Comparison of ENCODE assay signal across 8 cellular contexts in the genomic region with DNA sequence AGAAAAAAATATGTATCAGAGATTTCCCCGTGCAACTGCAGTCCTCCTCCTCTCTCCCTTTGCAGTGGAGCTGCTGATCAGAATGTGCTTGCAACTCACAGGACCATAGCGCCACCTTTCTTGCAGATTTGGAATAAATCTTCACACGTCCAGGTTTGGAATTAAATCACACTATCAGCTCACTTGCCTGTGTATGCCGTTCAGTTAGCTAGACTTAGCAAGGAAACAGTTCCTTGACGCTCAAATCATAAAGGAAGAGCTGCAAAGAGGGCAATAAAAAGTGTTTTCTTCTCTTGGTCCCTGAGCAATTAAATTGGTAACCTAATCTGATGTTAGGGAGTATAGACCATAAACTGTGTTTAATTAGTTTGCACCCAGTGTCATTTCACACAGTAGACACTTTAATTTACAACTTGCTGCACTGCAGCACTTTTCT.
DNase-seq lines count a peak whose midpoint lies in the region; ATAC-seq and TF ChIP-seq lines count a peak whose summit lies in the region.

No MANE protein-coding gene starts in this region.

- H2AK5ac ChIP-seq in trophoblast cell (ENCODE audit: low read length), result no peak overlapping the region

- no CpG with 5 or more reads among the region's 5 CpGs for WGBS in trophoblast cell (ENCODE audit: extremely low coverage, insufficient coverage, insufficient read length)

- no peak overlapping the region for H2BK5ac ChIP-seq in trophoblast cell (ENCODE audit: low read depth, low read length, poor library complexity)

- no peak overlapping the region for H2BK120ac ChIP-seq in trophoblast cell (ENCODE audit: insufficient read depth, low read length, poor library complexity)

- H3K79me1 ChIP-seq in trophoblast cell (ENCODE audit: low read length), result no peaks in the 10 kb centered on the region

- peak overlapping the region; percentile 50 for H3K4me2 ChIP-seq in trophoblast cell (ENCODE audit: low read length)

- H3K27ac ChIP-seq in cardiac muscle cell, result no peak overlapping the region
- no peak overlapping the region for H3K27ac ChIP-seq in trophoblast cell (ENCODE audit: low read depth, low read length)

- no peak overlapping the region for H4K91ac ChIP-seq in trophoblast cell (ENCODE audit: low read depth, low read length)

- H3K14ac ChIP-seq in trophoblast cell (ENCODE audit: low read length), result no peak overlapping the region

- H3K9me3 ChIP-seq in cardiac muscle cell (ENCODE audit: low read depth), result no peaks in the 10 kb centered on the region
- no peaks in the 10 kb centered on the region for H3K9me3 ChIP-seq in trophoblast cell (ENCODE audit: insufficient read depth, low read depth, low read length)

- no peaks in the 10 kb centered on the region for H3K79me2 ChIP-seq in trophoblast cell (ENCODE audit: control insufficient read depth, insufficient read depth, low read length, poor library complexity)

- no peak overlapping the region for H3K27ac Mint-ChIP-seq in activated T-helper 17 cell treated with anti-CD3 and anti-CD28 coated beads, Interleukin-2, amount 50 U/mL, for 72 hours

- DNase-seq in 8988T, result peak; percentile 5
- peak; percentile 5 for DNase-seq in GM06990 (ENCODE audit: extremely low read depth, insufficient read length)
- peak; percentile 89 for DNase-seq in NCI-H2227 treated with DMSO at 0.1 percent for 48 hours (lab: John Stamatoyannopoulos, UW)
- peak; percentile 81 to 90 for DNase-seq in cardiac muscle cell (ENCODE audit: low read depth in 1 of 2, low spot score in 1 of 2)
- DNase-seq in trophoblast cell, result peak; percentile 33 to 87

- H3K4me1 ChIP-seq in cardiac muscle cell (ENCODE audit: low read depth) (peaks cover 9% of the 10 kb centered on the region), trophoblast cell (ENCODE audit: control insufficient read depth in 1 of 2, insufficient read depth in 2 of 2, low read length in 2 of 2) (no peaks in the 10 kb centered on the region)

- H3K36me3 ChIP-seq in GM06990 (ENCODE audit: control insufficient read depth, insufficient read depth, low read length) (no peaks in the 10 kb centered on the region), cardiac muscle cell (no peaks in the 10 kb centered on the region), trophoblast cell (ENCODE audit: control insufficient read depth in 1 of 2, insufficient read depth in 2 of 2, low read length in 2 of 2) (no peaks in the 10 kb centered on the region)

- H3K36me3 Mint-ChIP-seq in activated T-helper 17 cell treated with anti-CD3 and anti-CD28 coated beads, Interleukin-2, amount 50 U/mL, for 72 hours (ENCODE audit: low read depth), result no peaks in the 10 kb centered on the region

- H3K18ac ChIP-seq in trophoblast cell (ENCODE audit: low read length), result no peak overlapping the region

- no peaks in the 10 kb centered on the region for H3K27me3 ChIP-seq in GM06990 (replicated peaks; ENCODE audit: control insufficient read depth, insufficient read depth, low read length)
- H3K27me3 ChIP-seq in cardiac muscle cell, result no peaks in the 10 kb centered on the region
- H3K27me3 ChIP-seq in trophoblast cell (ENCODE audit: insufficient read depth, low read length), result no peaks in the 10 kb centered on the region

- H3K4me3 Mint-ChIP-seq in activated T-helper 17 cell treated with anti-CD3 and anti-CD28 coated beads, Interleukin-2, amount 50 U/mL, for 72 hours, result no peak overlapping the region

- H3K9ac ChIP-seq in trophoblast cell (ENCODE audit: low read length), result no peak overlapping the region

- no peak overlapping the region for H2AFZ ChIP-seq in trophoblast cell (ENCODE audit: insufficient read depth, low read length, poor library complexity)

- H3K4me1 Mint-ChIP-seq in activated T-helper 17 cell treated with anti-CD3 and anti-CD28 coated beads, Interleukin-2, amount 50 U/mL, for 72 hours, result no peaks in the 10 kb centered on the region

- ATAC-seq in HG03342 (IDR thresholded peaks at IDR 0.05; ENCODE audit: unreplicated experiment) (peak; percentile 75), HG03571 (IDR thresholded peaks at IDR 0.05; ENCODE audit: unreplicated experiment) (no peak)
- ATAC-seq in activated T-helper 17 cell treated with anti-CD3 and anti-CD28 coated beads, Interleukin-2, amount 50 U/mL, for 72 hours (replicated peaks), result peak; percentile 37

- H3K9me3 Mint-ChIP-seq in activated T-helper 17 cell treated with anti-CD3 and anti-CD28 coated beads, Interleukin-2, amount 50 U/mL, for 72 hours, result no peaks in the 10 kb centered on the region

- no peak overlapping the region for H3K23ac ChIP-seq in trophoblast cell (ENCODE audit: low read length)

- peak; percentile 61 for TF ChIP-seq CTCF in GM06990 (IDR thresholded peaks at IDR 0.05; ENCODE audit: insufficient read depth, low read length, poor library complexity, severe bottlenecking)
- TF ChIP-seq CTCF in cardiac muscle cell (IDR thresholded peaks at IDR 0.05; ENCODE audit: low read depth, low read length), result peak; percentile 74

- H3K4ac ChIP-seq in trophoblast cell (ENCODE audit: low read depth, low read length), result no peak overlapping the region

- H4K8ac ChIP-seq in trophoblast cell (ENCODE audit: low read depth, low read length), result no peak overlapping the region

- peaks cover 10% of the 10 kb centered on the region for H3K27me3 Mint-ChIP-seq in activated T-helper 17 cell treated with anti-CD3 and anti-CD28 coated beads, Interleukin-2, amount 50 U/mL, for 72 hours

- H4K12ac ChIP-seq in trophoblast cell (ENCODE audit: low read depth, low read length), result no peak overlapping the region

- no peak overlapping the region for H2BK12ac ChIP-seq in trophoblast cell (ENCODE audit: low read length)

- no peak overlapping the region for H3K4me3 ChIP-seq in GM06990 (replicated peaks; ENCODE audit: low read depth, low read length)
- H3K4me3 ChIP-seq in cardiac muscle cell, result no peak overlapping the region
- no peak overlapping the region for H3K4me3 ChIP-seq in trophoblast cell (ENCODE audit: low read depth, low read length)

Comparison
In these comparisons a context has a peak if more than half of its experiments do, and no peak if none do; other contexts are left out.
1. DNase-seq: peak in every context shown above with its lines; median percentile 89 in NCI-H2227 treated with DMSO at 0.1 percent for 48 hours; 86 in cardiac muscle cell; 60 in trophoblast cell; 5 in 8988T; 5 in GM06990.